Comparison of ENCODE assay signal across 12 cellular contexts in the genomic region with DNA sequence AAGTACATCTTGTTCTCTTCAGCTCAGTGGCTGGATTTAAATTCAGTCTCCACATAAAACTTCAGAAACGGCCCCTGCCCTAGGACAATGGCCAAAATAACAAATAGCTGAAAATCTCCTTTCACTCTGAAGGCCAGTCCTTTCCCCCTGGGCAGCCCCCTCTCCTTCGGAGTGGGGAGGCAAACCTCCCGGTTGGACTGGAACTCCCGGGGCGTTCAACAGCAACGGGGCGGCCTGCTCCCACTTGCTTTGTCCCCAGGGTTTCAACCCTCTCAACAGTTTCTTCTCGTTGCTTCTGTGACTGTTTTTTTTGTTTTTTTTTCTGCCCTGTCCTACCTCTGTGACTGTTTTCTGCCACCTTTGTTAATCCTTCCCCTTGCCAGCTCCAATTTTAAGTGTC.
DNase-seq lines count a peak whose midpoint lies in the region; ATAC-seq and TF ChIP-seq lines count a peak whose summit lies in the region.
"Had no signal": no experiment of that assay in that cellular context is flagged by ENCODE, and none has a peak within 500 bp of the region (broad histone marks: within the 10 kb centered on the region; RNA-seq: fewer than 3 reads in every experiment).

No MANE protein-coding gene starts in this region.

- H3K27me3 Mint-ChIP-seq in activated T-cell treated with anti-CD3 and anti-CD28 coated beads, Interleukin-2, amount 50 U/mL, for 4 hours (ENCODE audit: low read depth) = no peaks in the 10 kb centered on the region
- H3K27me3 Mint-ChIP-seq in activated T-helper 17 cell treated with anti-CD3 and anti-CD28 coated beads, Interleukin-2, amount 50 U/mL, for 72 hours = no peaks in the 10 kb centered on the region
- H3K27me3 Mint-ChIP-seq in stimulated activated naive CD8-positive, alpha-beta T cell treated with anti-CD3 and anti-CD28 coated beads, Interleukin-15, amount 100 ng/mL, for 72 hours = no peaks in the 10 kb centered on the region

- peak overlapping the region; percentile 48 for H3K4me3 Mint-ChIP-seq in activated T-cell treated with anti-CD3 and anti-CD28 coated beads, Interleukin-2, amount 50 U/mL, for 4 hours
- H3K4me3 Mint-ChIP-seq in activated T-helper 17 cell treated with anti-CD3 and anti-CD28 coated beads, Interleukin-2, amount 50 U/mL, for 72 hours = peak overlapping the region; percentile 73
- peak overlapping the region; percentile 69 to 84 for H3K4me3 Mint-ChIP-seq in stimulated activated naive CD8-positive, alpha-beta T cell treated with anti-CD3 and anti-CD28 coated beads, Interleukin-15, amount 100 ng/mL, for 72 hours

- in situ Hi-C loops in GM13977 (cut with MboI; ENCODE audit: low pct_unique_long_range_greater_than_20kb, low sequenced_read_pairs, unreplicated experiment) = no loop called here

- no peak for TF ChIP-seq CTCF in GM13977 (IDR thresholded peaks at IDR 0.05; ENCODE audit: extremely low read depth, insufficient read depth, missing control alignments)

- peak overlapping the region; percentile 89 for H3K27ac Mint-ChIP-seq in activated T-helper 17 cell treated with anti-CD3 and anti-CD28 coated beads, Interleukin-2, amount 50 U/mL, for 72 hours
- H3K27ac Mint-ChIP-seq in stimulated activated naive CD8-positive, alpha-beta T cell treated with anti-CD3 and anti-CD28 coated beads, Interleukin-15, amount 100 ng/mL, for 72 hours = peak overlapping the region; percentile 82 to 92

- peaks cover 55% of the 10 kb centered on the region for H3K4me1 Mint-ChIP-seq in activated T-cell treated with anti-CD3 and anti-CD28 coated beads, Interleukin-2, amount 50 U/mL, for 4 hours (ENCODE audit: low read depth)
- H3K4me1 Mint-ChIP-seq in activated T-helper 17 cell treated with anti-CD3 and anti-CD28 coated beads, Interleukin-2, amount 50 U/mL, for 72 hours = peaks cover 44% of the 10 kb centered on the region
- H3K4me1 Mint-ChIP-seq in stimulated activated naive CD8-positive, alpha-beta T cell treated with anti-CD3 and anti-CD28 coated beads, Interleukin-15, amount 100 ng/mL, for 72 hours = peaks cover 83% of the 10 kb centered on the region

- H3K9me3 Mint-ChIP-seq in activated T-cell treated with anti-CD3 and anti-CD28 coated beads, Interleukin-2, amount 50 U/mL, for 4 hours = no peaks in the 10 kb centered on the region
- no peaks in the 10 kb centered on the region for H3K9me3 Mint-ChIP-seq in activated T-helper 17 cell treated with anti-CD3 and anti-CD28 coated beads, Interleukin-2, amount 50 U/mL, for 72 hours
- peaks cover 13 to 15% of the 10 kb centered on the region in 2 donors for H3K9me3 Mint-ChIP-seq in stimulated activated naive CD8-positive, alpha-beta T cell treated with anti-CD3 and anti-CD28 coated beads, Interleukin-15, amount 100 ng/mL, for 72 hours

- DNase-seq in activated T-cell treated with anti-CD3 and anti-CD28 coated beads, Interleukin-2, amount 50 U/mL, for 4 hours = no peak
- no peak for DNase-seq in activated T-cell treated with anti-CD3 and anti-CD28 coated beads, Interleukin-2, amount 50 U/mL, for 1 hour
- no peak for DNase-seq in stimulated activated naive CD8-positive, alpha-beta T cell treated with anti-CD3 and anti-CD28 coated beads, Interleukin-15, amount 100 ng/mL, for 72 hours
- DNase-seq in C1 segment of cervical spinal cord (lab: John Stamatoyannopoulos, UW) (no peak), GM13977 (ENCODE audit: low spot score) (no peak)
- DNase-seq: body of pancreas, heart left ventricle, NCI-H1105 treated with DMSO at 0.1 percent for 48 hours, NCI-H82 had no signal

- ATAC-seq in activated T-cell treated with anti-CD3 and anti-CD28 coated beads, Interleukin-2, amount 50 U/mL, for 4 hours = no peak
- ATAC-seq in HG02852 (IDR thresholded peaks at IDR 0.05; ENCODE audit: unreplicated experiment) (peak; percentile 5), GM21423 (IDR thresholded peaks at IDR 0.05; ENCODE audit: unreplicated experiment) (no peak)
- ATAC-seq in activated T-helper 17 cell treated with anti-CD3 and anti-CD28 coated beads, Interleukin-2, amount 50 U/mL, for 72 hours (replicated peaks) = no peak
- ATAC-seq in stimulated activated naive CD8-positive, alpha-beta T cell treated with anti-CD3 and anti-CD28 coated beads, Interleukin-15, amount 100 ng/mL, for 72 hours = no peak
- ATAC-seq: body of pancreas had no signal

- H3K36me3 Mint-ChIP-seq in activated T-cell treated with anti-CD3 and anti-CD28 coated beads, Interleukin-2, amount 50 U/mL, for 4 hours (ENCODE audit: insufficient read depth) = no peaks in the 10 kb centered on the region
- H3K36me3 Mint-ChIP-seq in activated T-helper 17 cell treated with anti-CD3 and anti-CD28 coated beads, Interleukin-2, amount 50 U/mL, for 72 hours (ENCODE audit: low read depth) = peaks cover under 1% of the 10 kb centered on the region
